Comparison of ENCODE assay signal across 8 cellular contexts in the genomic region with DNA sequence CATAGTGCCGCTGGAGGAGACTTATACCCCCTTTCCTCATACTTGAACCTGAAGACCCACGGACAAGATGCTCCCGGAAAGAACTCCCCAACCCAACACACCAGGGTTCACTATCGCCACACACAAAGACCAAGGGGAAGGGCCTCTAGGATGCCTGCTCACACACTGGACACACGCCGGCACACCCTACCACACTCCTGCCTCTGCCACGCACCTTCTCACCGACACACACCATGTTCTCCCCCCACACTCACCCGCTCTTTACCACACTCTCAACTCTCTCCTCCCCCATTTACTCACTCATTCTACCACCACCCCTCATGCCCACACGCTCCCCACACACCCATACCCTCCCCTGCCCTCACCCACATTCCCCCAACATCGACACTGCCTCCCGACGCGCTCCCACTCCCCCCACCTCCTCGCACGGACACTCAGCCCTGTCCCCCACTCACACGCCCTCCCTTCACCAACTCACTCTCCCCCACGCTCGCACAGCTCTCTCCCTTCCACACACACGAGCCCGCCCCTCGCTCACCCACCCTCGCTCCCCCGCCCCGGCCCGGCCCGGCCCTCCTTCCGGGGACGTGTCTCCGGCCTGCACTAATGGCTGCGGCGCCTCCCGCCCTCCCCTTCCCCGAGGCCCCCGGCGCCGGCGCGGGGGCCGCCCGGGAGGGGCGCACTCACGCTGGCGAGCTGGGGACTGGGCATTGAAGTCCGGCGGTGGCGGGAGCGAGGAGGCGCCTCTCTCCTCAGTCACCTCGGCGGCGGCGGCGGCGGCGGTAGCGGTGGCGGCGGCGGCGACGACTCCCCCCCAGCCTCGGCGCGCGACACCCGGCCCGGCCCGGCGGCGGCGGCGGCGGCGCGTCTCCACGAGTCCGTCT. TPM values are rescaled to one million over a fixed set of nuclear protein-coding genes. Genes with fewer than 3 reads are reported as not detected.
DNase-seq lines count a peak whose midpoint lies in the region; ATAC-seq and TF ChIP-seq lines count a peak whose summit lies in the region.

No MANE protein-coding gene starts in this region.

- no peaks in the 10 kb centered on the region for H3K27me3 ChIP-seq in H7 (ENCODE audit: control insufficient read depth, insufficient read depth, low read length)

- DNase-seq in H7 (peak; percentile 86), NB4 (ENCODE audit: low read depth) (peak; percentile 76), epidermal melanocyte (ENCODE audit: insufficient read length, low spot score) (peak; percentile 66), mucosa of descending colon (peak; percentile 81 to 92 (median 88)), NOMO-1 treated with dmso at 0.1 percent for 144 hours (lab: John Stamatoyannopoulos, UW; ENCODE audit: unreplicated experiment) (no peak)
- peak; percentile 87 for DNase-seq in activated CD8-positive, alpha-beta memory T cell treated with anti-CD3 and anti-CD28 coated beads, Interleukin-2, amount 50 U/mL, for 48 hours
- peak; percentile 56 to 78 for DNase-seq in stimulated activated CD8-positive, alpha-beta memory T cell treated with anti-CD3 and anti-CD28 coated beads, Interleukin-4, amount 100 ng/mL, for 4 hours (ENCODE audit: low read depth in 2 of 2, low spot score in 1 of 2)

- intact Hi-C loops in mucosa of descending colon (cut with DNase I, micrococcal nuclease): no loop called here

- peaks cover 46% of the 10 kb centered on the region for H3K4me1 ChIP-seq in mucosa of descending colon (ENCODE audit: low read depth)

- no peaks in the 10 kb centered on the region for H3K9me3 ChIP-seq in mucosa of descending colon

- no peak for TF ChIP-seq POLR2A in NB4 (IDR thresholded peaks at IDR 0.05; ENCODE audit: extremely low read depth, insufficient read length)

- ATAC-seq in mucosa of descending colon: peak; percentile 57

- H3K4me3 ChIP-seq in GM08714 (ENCODE audit: low read length) (peak overlapping the region; percentile 91), H7 (ENCODE audit: insufficient read depth, low read depth, low read length) (peak overlapping the region; percentile 86), NB4 (ENCODE audit: low read depth, low read length) (peak overlapping the region; percentile 96), mucosa of descending colon (peak overlapping the region; percentile 61)

- TF ChIP-seq CTCF in NB4 (IDR thresholded peaks at IDR 0.05; ENCODE audit: low read depth, low read length): no peak
- TF ChIP-seq CTCF in mucosa of descending colon (IDR thresholded peaks at IDR 0.05): no peak

- H3K36me3 ChIP-seq in H7 (replicated peaks; ENCODE audit: control insufficient read depth, insufficient read depth, low read length): no peaks in the 10 kb centered on the region
- H3K36me3 ChIP-seq in mucosa of descending colon (ENCODE audit: low read depth): no peaks in the 10 kb centered on the region

RNA-seq across cellular contexts. Expression of gene PTP4A2, which starts 0.6 kb away (rescaled TPM):
- 307 and 444 TPM in 2 replicates for total RNA-seq in H7 (2014; rRNA removed; shearing (Covaris generic))
- total RNA-seq in mucosa of descending colon: 100 to 1,000 TPM; 211 to 307 (median 298) TPM
